10 cellular contexts compared by ENCODE assay signal in the genomic region with DNA sequence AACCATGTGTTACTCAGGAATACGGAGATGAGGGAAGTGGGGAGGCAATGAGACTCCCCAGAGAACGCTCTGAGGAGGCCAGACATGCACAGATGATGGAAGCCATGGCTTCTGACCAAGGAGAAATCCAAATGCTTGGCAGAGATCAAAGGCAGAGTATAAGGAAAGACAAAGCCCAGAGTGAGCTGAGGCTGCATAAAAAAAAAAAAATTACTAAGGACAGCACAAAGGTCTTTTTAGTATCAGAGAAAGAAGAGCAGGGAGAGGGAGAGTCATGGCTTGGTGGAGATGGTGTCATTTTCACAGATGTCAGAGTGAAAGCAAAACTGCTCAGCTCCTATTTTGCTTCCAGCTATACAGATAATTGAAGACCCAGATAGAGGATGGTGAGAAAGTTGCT. TPM values are rescaled to one million over a fixed set of nuclear protein-coding genes. Genes with fewer than 3 reads are reported as not detected.
DNase-seq lines count a peak whose midpoint lies in the region; ATAC-seq lines count a peak whose summit lies in the region.
"Had no signal": no experiment of that assay in that cellular context is flagged by ENCODE, and none has a peak within 500 bp of the region (broad histone marks: within the 10 kb centered on the region; RNA-seq: fewer than 3 reads in every experiment).

No MANE protein-coding gene starts in this region.

- no peak overlapping the region for H3K27ac ChIP-seq in effector memory CD4-positive, alpha-beta T cell (ENCODE audit: insufficient read depth, low read length, poor library complexity, severe bottlenecking)

- H3K9me3 ChIP-seq in effector memory CD4-positive, alpha-beta T cell (ENCODE audit: control insufficient read depth, low read length), result no peaks in the 10 kb centered on the region

- H3K4me1 ChIP-seq in effector memory CD4-positive, alpha-beta T cell (ENCODE audit: control insufficient read depth, insufficient read depth, low read length, poor library complexity, severe bottlenecking), result no peaks in the 10 kb centered on the region

- no peak overlapping the region for H3K4me3 ChIP-seq in effector memory CD4-positive, alpha-beta T cell (ENCODE audit: insufficient read depth, low read depth, low read length, poor library complexity, severe bottlenecking)

- ATAC-seq in left ventricle myocardium superior (peak; percentile 23), Right ventricle myocardium superior (ENCODE audit: poor library complexity) (no peak), HG03354 (IDR thresholded peaks at IDR 0.05; ENCODE audit: poor library complexity, severe bottlenecking, unreplicated experiment) (peak; percentile 75)

- no peaks in the 10 kb centered on the region for H3K36me3 ChIP-seq in effector memory CD4-positive, alpha-beta T cell (ENCODE audit: control insufficient read depth, insufficient read depth, low read length)

- intact Hi-C loops in left ventricle myocardium superior (cut with micrococcal nuclease), result no loop called here
- intact Hi-C loops in Right ventricle myocardium superior (cut with DNase I), result no loop called here

- no peak for DNase-seq in left ventricle myocardium superior
- DNase-seq in Right ventricle myocardium superior, result no peak
- DNase-seq in fibroblast of gingiva (ENCODE audit: low read depth), result peak; percentile 15
- DNase-seq in effector memory CD4-positive, alpha-beta T cell, result no peak
- no peak for DNase-seq in NCI-H774 (lab: John Stamatoyannopoulos, UW)
- DNase-seq in 8988T, result no peak
- no peak for DNase-seq in EL
- DNase-seq: GOT3, NCI-H2107 had no signal

- H3K27me3 ChIP-seq in effector memory CD4-positive, alpha-beta T cell (replicated peaks; ENCODE audit: control insufficient read depth, insufficient read depth, low read length, poor library complexity, severe bottlenecking), result no peaks in the 10 kb centered on the region

RNA-seq across cellular contexts. Expression of gene NCF2, which starts 8.1 kb away (rescaled TPM):
- total RNA-seq in left ventricle myocardium superior (5.8 TPM), Right ventricle myocardium superior (5.7 TPM)

RNA-seq across cellular contexts. Expression of gene ARPC5, which starts 37.2 kb away (rescaled TPM):
- total RNA-seq in left ventricle myocardium superior (36.4 TPM), Right ventricle myocardium superior (32.9 TPM)

RNA-seq across cellular contexts. Expression of gene APOBEC4, which starts 54.7 kb away (rescaled TPM):
- total RNA-seq in left ventricle myocardium superior, result not detected
- not detected for total RNA-seq in Right ventricle myocardium superior
